8 cellular contexts compared by ENCODE assay signal in the genomic region with DNA sequence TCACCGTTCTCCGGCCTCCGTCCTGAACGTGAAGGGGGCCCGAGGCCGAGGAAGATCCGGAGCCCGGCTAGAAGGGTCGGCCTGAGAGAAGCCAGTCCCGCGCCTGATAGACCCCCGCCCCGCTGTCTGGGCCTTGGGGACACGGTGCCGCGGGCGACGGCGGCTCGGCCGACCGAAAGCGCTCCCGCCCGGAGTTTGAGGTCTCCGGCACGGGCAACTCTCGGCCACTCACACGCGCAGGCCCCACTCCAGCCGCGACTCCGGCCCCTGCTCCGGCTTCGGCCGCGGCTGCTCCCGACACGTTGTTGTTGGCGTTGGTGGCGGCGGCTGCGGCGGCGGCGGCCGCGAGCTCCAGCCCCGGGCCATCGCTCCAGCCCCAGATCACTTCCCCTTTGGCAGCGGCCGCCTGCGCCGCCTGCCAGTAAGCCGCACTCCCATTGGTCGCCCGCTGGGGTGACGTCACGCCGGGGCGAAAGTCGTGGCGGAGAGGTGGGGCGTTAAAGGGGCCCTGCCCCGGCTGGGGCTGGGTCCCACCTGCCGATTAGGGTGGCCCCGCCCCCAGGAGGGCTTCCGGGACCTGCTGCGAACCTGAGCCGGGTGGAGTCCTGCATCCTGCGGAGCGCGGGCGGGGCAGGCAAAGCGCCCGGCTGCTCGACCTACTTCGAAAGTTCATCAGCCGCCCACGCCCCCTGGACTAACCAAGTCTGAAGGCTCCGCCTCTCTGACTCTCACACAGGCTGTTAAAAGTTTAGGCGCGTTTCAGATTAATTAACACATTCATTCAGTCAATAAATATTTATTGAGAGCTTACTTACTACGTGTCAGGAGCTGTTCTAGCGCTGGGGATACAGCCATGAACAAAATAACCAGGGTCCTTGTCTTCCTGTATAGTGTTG. TPM values are rescaled to one million over a fixed set of nuclear protein-coding genes. Genes with fewer than 3 reads are reported as not detected.
DNase-seq lines count a peak whose midpoint lies in the region; ATAC-seq and TF ChIP-seq lines count a peak whose summit lies in the region.

A gene with protein sequence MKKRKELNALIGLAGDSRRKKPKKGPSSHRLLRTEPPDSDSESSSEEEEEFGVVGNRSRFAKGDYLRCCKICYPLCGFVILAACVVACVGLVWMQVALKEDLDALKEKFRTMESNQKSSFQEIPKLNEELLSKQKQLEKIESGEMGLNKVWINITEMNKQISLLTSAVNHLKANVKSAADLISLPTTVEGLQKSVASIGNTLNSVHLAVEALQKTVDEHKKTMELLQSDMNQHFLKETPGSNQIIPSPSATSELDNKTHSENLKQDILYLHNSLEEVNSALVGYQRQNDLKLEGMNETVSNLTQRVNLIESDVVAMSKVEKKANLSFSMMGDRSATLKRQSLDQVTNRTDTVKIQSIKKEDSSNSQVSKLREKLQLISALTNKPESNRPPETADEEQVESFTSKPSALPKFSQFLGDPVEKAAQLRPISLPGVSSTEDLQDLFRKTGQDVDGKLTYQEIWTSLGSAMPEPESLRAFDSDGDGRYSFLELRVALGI (minus strand): TSS at position 388 of the 896 bp plus-strand sequence. CDS start 1,027 bp downstream, outside the sequence.

- peaks cover 18% of the 10 kb centered on the region for H3K4me1 ChIP-seq in RWPE2 (ENCODE audit: insufficient read depth, poor library complexity, severe bottlenecking)

- no peaks in the 10 kb centered on the region for H3K36me3 Mint-ChIP-seq in natural killer cell

- DNase-seq in EH (ENCODE audit: low read depth) (peak; percentile 89), H4 (ENCODE audit: low spot score) (peak; percentile 95), LoVo (ENCODE audit: low spot score) (peak; percentile 97), RWPE2 (ENCODE audit: low spot score) (peak; percentile 96), fibroblast of mammary gland (ENCODE audit: low read depth) (peak; percentile 85), natural killer cell (peak; percentile 100)
- peak; percentile 98 for DNase-seq in activated T-helper 9 cell treated with anti-CD3 and anti-CD28 coated beads, Interleukin-2, amount 50 U/mL, for 16 hours (ENCODE audit: low read depth)
- DNase-seq in stimulated activated naive CD4-positive, alpha-beta T cell treated with Interleukin-2 at 50 U/mL for 16 hours (lab: John Stamatoyannopoulos, UW), result peak; percentile 96

- peak within 1 kb of the TSS; percentile 84 to 95 for H3K27ac Mint-ChIP-seq in natural killer cell

- no peaks in the 10 kb centered on the region for H3K9me3 Mint-ChIP-seq in natural killer cell

- H3K36me3 ChIP-seq in RWPE2 (ENCODE audit: low read depth), result peaks cover 32% of the 10 kb centered on the region

- peaks cover 32 to 45% of the 10 kb centered on the region in 2 donors for H3K4me1 Mint-ChIP-seq in natural killer cell

- H3K9me3 ChIP-seq in RWPE2 (ENCODE audit: severe bottlenecking), result no peaks in the 10 kb centered on the region

- peak within 1 kb of the TSS; percentile 36 for H3K27ac ChIP-seq in RWPE2 (ENCODE audit: poor library complexity, severe bottlenecking)

- TF ChIP-seq CTCF in RWPE2 (IDR thresholded peaks at IDR 0.05; ENCODE audit: poor library complexity, severe bottlenecking) (no peak), fibroblast of mammary gland (conservative IDR thresholded peaks at IDR 0.05; ENCODE audit: control insufficient read depth, insufficient read depth, low read depth, low read length) (no peak), natural killer cell (IDR thresholded peaks at IDR 0.05) (no peak)

- H3K4me3 ChIP-seq in RWPE2 (ENCODE audit: severe bottlenecking) (peak within 1 kb of the TSS; percentile 92), fibroblast of mammary gland (ENCODE audit: control insufficient read depth, low read depth, low read length) (peak within 1 kb of the TSS; percentile 71)

- no peaks in the 10 kb centered on the region for H3K27me3 Mint-ChIP-seq in natural killer cell (ENCODE audit: low read depth in 2 of 2)

- intact Hi-C loops in natural killer cell (cut with micrococcal nuclease), result loop anchor here (2.0 to 5.0 kb wide), 2 partner anchors 102 to 114 kb away; a partner anchor contains a TSS

- no peaks in the 10 kb centered on the region for H3K27me3 ChIP-seq in RWPE2 (ENCODE audit: insufficient read depth, poor library complexity, severe bottlenecking)

- H3K4me3 Mint-ChIP-seq in natural killer cell, result peak within 1 kb of the TSS; percentile 94

- ATAC-seq in RWPE2 (ENCODE audit: low read depth) (peak; percentile 98), natural killer cell (peak; percentile 95 to 96 (median 96))

RNA-seq across cellular contexts. Expression of the gene that starts here (rescaled TPM):
- 54.2 and 76.6 TPM in 2 replicates for total RNA-seq in H4 (2014; rRNA removed; shearing (Covaris generic))
- 100 to 1,000 TPM in 2 of 3 donors, 10 to 100 TPM in 1; 77.7 to 130 (median 119) TPM for total RNA-seq in natural killer cell

Comparison
In these comparisons a context has a peak if more than half of its experiments do, and no peak if none do; other contexts are left out.
1. Peak in every context shown above with its lines: DNase-seq, ATAC-seq, H3K4me3 ChIP-seq and H3K27ac ChIP-seq.